20 cellular contexts compared by ENCODE assay signal in the genomic region with DNA sequence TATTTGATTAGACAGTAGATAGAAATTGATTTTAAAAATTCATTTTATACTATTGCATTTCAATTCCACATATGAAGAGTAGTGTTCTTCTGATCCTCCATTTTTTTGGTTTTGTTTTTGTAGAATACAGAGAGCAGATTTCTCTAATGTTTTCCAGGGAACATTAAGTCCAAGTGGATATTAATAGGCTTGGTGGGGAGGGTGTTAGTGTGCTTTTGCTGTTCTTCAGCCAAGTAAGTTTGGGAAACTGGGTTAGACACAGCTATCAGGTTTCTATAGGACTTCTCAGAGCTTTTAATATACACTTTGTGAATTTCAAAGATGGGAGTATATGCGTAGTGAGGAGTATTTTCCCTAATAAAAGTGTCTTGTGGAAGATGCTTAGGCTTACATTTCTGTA. TPM values are rescaled to one million over a fixed set of nuclear protein-coding genes. Genes with fewer than 3 reads are reported as not detected.
A peak's percentile ranks its signal among the peaks of the same experiment; 100 is the strongest.
DNase-seq lines count a peak whose midpoint lies in the region; ATAC-seq and TF ChIP-seq lines count a peak whose summit lies in the region.
"Had no signal": no experiment of that assay in that cellular context is flagged by ENCODE, and none has a peak within 500 bp of the region (broad histone marks: within the 10 kb centered on the region; RNA-seq: fewer than 3 reads in every experiment).

No MANE protein-coding gene starts in this region.

- H3K4me1 ChIP-seq in heart right ventricle: peaks cover 0 to 37% (median 17%) of the 10 kb centered on the region in 9 donors
- H3K4me1 ChIP-seq: SJSA1 had no signal

- H3K4me3 Mint-ChIP-seq in activated CD8-positive, alpha-beta T cell treated with anti-CD3 and anti-CD28 coated beads for 36 hours: no peak overlapping the region
- H3K4me3 Mint-ChIP-seq in activated CD8-positive, alpha-beta T cell treated with anti-CD3 and anti-CD28 coated beads, Interleukin-2, amount 10 ng/mL, durations not matched to agents 7 days and 5 days: no peak overlapping the region
- H3K4me3 Mint-ChIP-seq in naive thymus-derived CD8-positive, alpha-beta T cell: no peak overlapping the region
- no peak overlapping the region for H3K4me3 Mint-ChIP-seq in CD4-positive, alpha-beta T cell
- H3K4me3 Mint-ChIP-seq: CD8-positive, alpha-beta T cell; GM23338 had no signal

- no peaks in the 10 kb centered on the region for H3K27me3 Mint-ChIP-seq in activated CD8-positive, alpha-beta T cell treated with anti-CD3 and anti-CD28 coated beads for 36 hours
- H3K27me3 Mint-ChIP-seq in activated CD8-positive, alpha-beta T cell treated with anti-CD3 and anti-CD28 coated beads, Interleukin-2, amount 10 ng/mL, durations not matched to agents 7 days and 5 days (ENCODE audit: low read depth): no peaks in the 10 kb centered on the region
- no peaks in the 10 kb centered on the region for H3K27me3 Mint-ChIP-seq in naive thymus-derived CD8-positive, alpha-beta T cell
- no peaks in the 10 kb centered on the region for H3K27me3 Mint-ChIP-seq in CD4-positive, alpha-beta T cell

- WGBS in heart right ventricle, 2 donors: 71 to 77% methylated on average over 1 of the region's 1 CpG

- H3K36me3 ChIP-seq in heart right ventricle: peaks cover 0 to 82% (median 0%) of the 10 kb centered on the region in 9 donors

- H3K4me1 Mint-ChIP-seq in activated CD8-positive, alpha-beta T cell treated with anti-CD3 and anti-CD28 coated beads for 36 hours (ENCODE audit: low read depth): peaks cover 55% of the 10 kb centered on the region
- H3K4me1 Mint-ChIP-seq in activated CD8-positive, alpha-beta T cell treated with anti-CD3 and anti-CD28 coated beads, Interleukin-2, amount 10 ng/mL, durations not matched to agents 7 days and 5 days (ENCODE audit: low read depth): peaks cover 16% of the 10 kb centered on the region
- peaks cover 23 to 66% (median 59%) of the 10 kb centered on the region in 4 donors for H3K4me1 Mint-ChIP-seq in naive thymus-derived CD8-positive, alpha-beta T cell
- peaks cover 64% of the 10 kb centered on the region for H3K4me1 Mint-ChIP-seq in CD4-positive, alpha-beta T cell (ENCODE audit: low read depth)
- H3K4me1 Mint-ChIP-seq: GM23338 had no signal

- peak overlapping the region in 6 of 10 donors; percentile 13 to 53 (median 26) for H3K27ac ChIP-seq in heart right ventricle
- no peak overlapping the region for H3K27ac ChIP-seq in CD4-positive, alpha-beta T cell (ENCODE audit: low read depth, low read length)
- H3K27ac ChIP-seq: 22Rv1, SJSA1 had no signal

- no peaks in the 10 kb centered on the region for H3K9me3 ChIP-seq in heart right ventricle
- no peaks in the 10 kb centered on the region for H3K9me3 ChIP-seq in CD4-positive, alpha-beta T cell (ENCODE audit: control insufficient read depth, low read length)
- H3K9me3 ChIP-seq: SJSA1 had no signal

- CTCF ChIA-PET in activated CD8-positive, alpha-beta T cell treated with anti-CD3 and anti-CD28 coated beads for 36 hours (lab: Charles Lee): interaction anchor here (0.9 to 1.8 kb wide), 7 partner anchors 9 to 96 kb away, joined by 3 to 5 read pairs (median 3); no protein-coding TSS in a partner anchor
- CTCF ChIA-PET in activated CD8-positive, alpha-beta T cell treated with anti-CD3 and anti-CD28 coated beads, Interleukin-2, amount 10 ng/mL, durations not matched to agents 7 days and 5 days (lab: Charles Lee): interaction anchor here (1.1 kb wide), 1 partner anchor 126 kb away, joined by 3 read pairs; no protein-coding TSS in a partner anchor
- CTCF ChIA-PET in CD4-positive, alpha-beta T cell (lab: Charles Lee): no interaction called here

- H3K27ac Mint-ChIP-seq in activated CD8-positive, alpha-beta T cell treated with anti-CD3 and anti-CD28 coated beads for 36 hours: peak overlapping the region; percentile 13
- no peak overlapping the region for H3K27ac Mint-ChIP-seq in activated CD8-positive, alpha-beta T cell treated with anti-CD3 and anti-CD28 coated beads, Interleukin-2, amount 10 ng/mL, durations not matched to agents 7 days and 5 days
- H3K27ac Mint-ChIP-seq in naive thymus-derived CD8-positive, alpha-beta T cell: peak overlapping the region in 7 of 10 donors; percentile 31 to 85 (median 56)
- no peak overlapping the region for H3K27ac Mint-ChIP-seq in CD4-positive, alpha-beta T cell

- POLR2A ChIA-PET in activated CD8-positive, alpha-beta T cell treated with anti-CD3 and anti-CD28 coated beads for 36 hours (lab: Charles Lee): interaction anchor here (1.4 kb wide), 2 partner anchors 18 to 62 kb away, joined by 3 to 5 read pairs; no protein-coding TSS in a partner anchor
- POLR2A ChIA-PET in activated CD8-positive, alpha-beta T cell treated with anti-CD3 and anti-CD28 coated beads, Interleukin-2, amount 10 ng/mL, durations not matched to agents 7 days and 5 days (lab: Charles Lee): no interaction called here
- POLR2A ChIA-PET in naive thymus-derived CD8-positive, alpha-beta T cell (lab: Charles Lee): interaction anchor here (0.6 kb wide), 1 partner anchor 893 kb away, joined by 3 read pairs; no protein-coding TSS in a partner anchor
- POLR2A ChIA-PET in CD4-positive, alpha-beta T cell (lab: Charles Lee): interaction anchor here (0.7 kb wide), 1 partner anchor 12 kb away, joined by 3 read pairs; no protein-coding TSS in a partner anchor

- intact Hi-C loops in activated CD8-positive, alpha-beta T cell treated with anti-CD3 and anti-CD28 coated beads for 36 hours (cut with micrococcal nuclease): no loop called here
- intact Hi-C loops in heart right ventricle (cut with DNase I): no loop called here
- intact Hi-C loops in CD4-positive, alpha-beta T cell (cut with DNase I, micrococcal nuclease): no loop called here

- TF ChIP-seq CTCF in activated CD8-positive, alpha-beta T cell treated with anti-CD3 and anti-CD28 coated beads for 36 hours (IDR thresholded peaks at IDR 0.05): no peak
- no peak for TF ChIP-seq CTCF in heart right ventricle (IDR thresholded peaks at IDR 0.05)
- no peak for TF ChIP-seq CTCF in CD4-positive, alpha-beta T cell (IDR thresholded peaks at IDR 0.05)

- no peak for DNase-seq in activated CD8-positive, alpha-beta T cell treated with anti-CD3 and anti-CD28 coated beads for 36 hours
- no peak for DNase-seq in activated CD8-positive, alpha-beta T cell treated with anti-CD3 and anti-CD28 coated beads, Interleukin-2, amount 10 ng/mL, durations not matched to agents 7 days and 5 days
- DNase-seq in heart right ventricle: no peak
- DNase-seq in naive thymus-derived CD8-positive, alpha-beta T cell: no peak
- DNase-seq in SIG-M5 (lab: John Stamatoyannopoulos, UW): no peak
- no peak for DNase-seq in CD4-positive, alpha-beta T cell
- DNase-seq in effector CD8-positive, alpha-beta T cell (lab: John Stamatoyannopoulos, UW): no peak
- DNase-seq: CD8-positive, alpha-beta T cell; DMS79; KBM-7; MV-4-11; NCI-H1417; NCI-H1930; NCI-H748 treated with DMSO at 0.1 percent for 48 hours; OCI-M1 had no signal

- H3K36me3 Mint-ChIP-seq in activated CD8-positive, alpha-beta T cell treated with anti-CD3 and anti-CD28 coated beads for 36 hours (ENCODE audit: low read depth): peaks cover 47% of the 10 kb centered on the region
- H3K36me3 Mint-ChIP-seq in activated CD8-positive, alpha-beta T cell treated with anti-CD3 and anti-CD28 coated beads, Interleukin-2, amount 10 ng/mL, durations not matched to agents 7 days and 5 days (ENCODE audit: low read depth): peaks cover 56% of the 10 kb centered on the region
- peaks cover 4 to 83% (median 23%) of the 10 kb centered on the region in 3 donors for H3K36me3 Mint-ChIP-seq in naive thymus-derived CD8-positive, alpha-beta T cell
- H3K36me3 Mint-ChIP-seq in CD4-positive, alpha-beta T cell (ENCODE audit: low read depth): peaks cover 84% of the 10 kb centered on the region

- H3K4me3 ChIP-seq in heart right ventricle: no peak overlapping the region
- H3K4me3 ChIP-seq: GM23338, SJSA1 had no signal

- H3K27me3 ChIP-seq in heart right ventricle: no peaks in the 10 kb centered on the region
- no peaks in the 10 kb centered on the region for H3K27me3 ChIP-seq in CD4-positive, alpha-beta T cell (ENCODE audit: control insufficient read depth, insufficient read depth, low read length)
- H3K27me3 ChIP-seq: SJSA1 had no signal

- no peak for ATAC-seq in activated CD8-positive, alpha-beta T cell treated with anti-CD3 and anti-CD28 coated beads for 36 hours
- ATAC-seq in activated CD8-positive, alpha-beta T cell treated with anti-CD3 and anti-CD28 coated beads, Interleukin-2, amount 10 ng/mL, durations not matched to agents 7 days and 5 days: no peak
- peak in 6 of 8 donors; percentile 51 to 91 (median 64) for ATAC-seq in heart right ventricle
- no peak for ATAC-seq in naive thymus-derived CD8-positive, alpha-beta T cell
- ATAC-seq in CD4-positive, alpha-beta T cell (ENCODE audit: poor library complexity): no peak
- ATAC-seq in GM21390 (IDR thresholded peaks at IDR 0.05; ENCODE audit: unreplicated experiment): no peak
- ATAC-seq: CD8-positive, alpha-beta T cell; GM23338; HCT116 had no signal

- H3K9me3 Mint-ChIP-seq in activated CD8-positive, alpha-beta T cell treated with anti-CD3 and anti-CD28 coated beads for 36 hours: no peaks in the 10 kb centered on the region
- no peaks in the 10 kb centered on the region for H3K9me3 Mint-ChIP-seq in activated CD8-positive, alpha-beta T cell treated with anti-CD3 and anti-CD28 coated beads, Interleukin-2, amount 10 ng/mL, durations not matched to agents 7 days and 5 days (ENCODE audit: insufficient read depth)
- no peaks in the 10 kb centered on the region for H3K9me3 Mint-ChIP-seq in naive thymus-derived CD8-positive, alpha-beta T cell
- H3K9me3 Mint-ChIP-seq in CD4-positive, alpha-beta T cell: no peaks in the 10 kb centered on the region
- H3K9me3 Mint-ChIP-seq: CD8-positive, alpha-beta T cell; GM23338 had no signal

RNA-seq across cellular contexts. Expression of gene NAA16, which starts 21.8 kb away (rescaled TPM):
- total RNA-seq in activated CD8-positive, alpha-beta T cell treated with anti-CD3 and anti-CD28 coated beads for 36 hours: 10 to 100 TPM; 23.5 to 32.8 TPM
- total RNA-seq in activated CD8-positive, alpha-beta T cell treated with anti-CD3 and anti-CD28 coated beads, Interleukin-2, amount 10 ng/mL, durations not matched to agents 7 days and 5 days: 10 to 100 TPM; 36.7 to 38.7 TPM
- 10 to 100 TPM in 2 of 10 donors, 1 to 10 TPM in 8; 5.6 to 10.3 (median 8.5) TPM for total RNA-seq in heart right ventricle
- 10 to 100 TPM in 1 of 2 donors, 1 to 10 TPM in 1; 3.4 to 15.1 TPM for polyA plus RNA-seq in heart right ventricle
- 10 to 100 TPM; 85.1 to 95.5 TPM for total RNA-seq in naive thymus-derived CD8-positive, alpha-beta T cell
- polyA plus RNA-seq in naive thymus-derived CD8-positive, alpha-beta T cell: 10 to 100 TPM; 22.6 to 43.3 (median 26.5) TPM
- 10 to 100 TPM; 76.9 to 80.5 TPM for total RNA-seq in CD4-positive, alpha-beta T cell

Comparison
In these comparisons a context has a peak if more than half of its experiments do, and no peak if none do; other contexts are left out.
1. H3K27ac Mint-ChIP-seq: peak in activated CD8-positive, alpha-beta T cell treated with anti-CD3 and anti-CD28 coated beads for 36 hours (single experiment) and naive thymus-derived CD8-positive, alpha-beta T cell (7 of 10); none in activated CD8-positive, alpha-beta T cell treated with anti-CD3 and anti-CD28 coated beads, Interleukin-2, amount 10 ng/mL, durations not matched to agents 7 days and 5 days (single experiment) and CD4-positive, alpha-beta T cell (single experiment).
2. ATAC-seq: peak in heart right ventricle (6 of 8); none in activated CD8-positive, alpha-beta T cell treated with anti-CD3 and anti-CD28 coated beads for 36 hours (single experiment), activated CD8-positive, alpha-beta T cell treated with anti-CD3 and anti-CD28 coated beads, Interleukin-2, amount 10 ng/mL, durations not matched to agents 7 days and 5 days (single experiment), naive thymus-derived CD8-positive, alpha-beta T cell (0 of 2), CD4-positive, alpha-beta T cell (single experiment) and GM21390 (single experiment).